ENCODE assay signal across 27 cellular contexts in the genomic region with DNA sequence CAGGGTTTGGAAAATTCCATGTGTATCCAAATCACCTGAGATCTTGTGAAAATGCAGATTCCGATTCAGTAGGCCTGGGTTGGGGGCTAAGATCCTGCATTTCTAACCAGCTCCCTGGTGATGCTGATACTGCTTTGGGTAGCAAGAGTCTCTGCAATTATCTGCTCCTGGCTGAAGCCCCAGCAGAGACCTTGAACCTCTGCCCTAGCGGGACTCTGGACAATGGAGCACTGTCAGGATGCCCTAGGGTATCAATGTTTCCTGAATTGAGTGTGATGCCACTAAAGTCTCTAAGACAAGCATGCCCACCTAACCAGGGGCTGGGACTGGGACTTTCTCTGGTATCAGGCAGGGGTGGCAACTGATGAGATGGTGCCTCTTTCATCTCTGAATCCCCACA.
"Had no signal": no experiment of that assay in that cellular context is flagged by ENCODE, and none has a peak within 500 bp of the region (broad histone marks: within the 10 kb centered on the region; RNA-seq: fewer than 3 reads in every experiment).

No MANE protein-coding gene starts in this region.

- H3K4me3 ChIP-seq: pancreas, psoas muscle, skin epidermis, smooth muscle cell, spleen, suprapubic skin, testis, tibial artery, transverse colon, vagina had no signal

- DNase-seq: naive thymus-derived CD8-positive, alpha-beta T cell; nephron progenitor cell; nucleus accumbens; pancreas; psoas muscle; right cardiac atrium; spleen; stimulated activated CD4-positive, alpha-beta T cell treated with anti-CD3 and anti-CD28 coated beads, Interleukin-12 subunit alpha, Interleukin-12 subunit beta, amount 100 ng/mL, for 4 hours; stimulated activated CD4-positive, alpha-beta T cell treated with anti-CD3 and anti-CD28 coated beads, Interleukin-1b, Interleukin-23, amount 100 ng/mL, for 48 hours; stimulated activated CD4-positive, alpha-beta T cell treated with anti-CD3 and anti-CD28 coated beads, Interleukin-4, amount 100 ng/mL, for 1 hour; stimulated activated CD4-positive, alpha-beta T cell treated with anti-CD3 and anti-CD28 coated beads, Interleukin-4, amount 100 ng/mL, for 4 hours; stimulated activated CD8-positive, alpha-beta memory T cell treated with anti-CD3 and anti-CD28 coated beads, Interleukin-4, amount 100 ng/mL, for 48 hours; stimulated activated naive CD4-positive, alpha-beta T cell; stimulated activated naive CD8-positive, alpha-beta T cell treated with anti-CD3 and anti-CD28 coated beads, Interleukin-15, amount 100 ng/mL, for 72 hours; stimulated activated naive CD8-positive, alpha-beta T cell treated with anti-CD3 and anti-CD28 coated beads, Interleukin-15, Interleukin-2, amounts not matched to agents 100 U/mL and 50 U/mL, for 24 hours; substantia nigra; testis; tibial artery; transverse colon had no signal

- H3K4me2 ChIP-seq: smooth muscle cell had no signal

- ATAC-seq: naive thymus-derived CD8-positive, alpha-beta T cell; natural killer cell treated with Interleukin-12 subunit alpha and Interleukin-12 subunit beta and Interleukin-15 and Interleukin-18, amount 100 ng/mL, for 72 hours; pancreas; psoas muscle; right cardiac atrium; sciatic nerve; stimulated activated memory B cell treated with anti-CD40 and anti-IgM and Interleukin-4, amounts not matched to agents 10 μg/mL and 1 μg/mL and 100 μg/mL, for 72 hours; stimulated activated naive CD8-positive, alpha-beta T cell treated with anti-CD3 and anti-CD28 coated beads, Interleukin-15, amount 100 ng/mL, for 72 hours; stimulated activated naive CD8-positive, alpha-beta T cell treated with anti-CD3 and anti-CD28 coated beads, Interleukin-15, Interleukin-2, amounts not matched to agents 100 U/mL and 50 U/mL, for 24 hours had no signal

- H3K27ac ChIP-seq: neutrophil, pancreas, psoas muscle, skin epidermis, spleen, suprapubic skin, testis, tibial artery, transverse colon, vagina had no signal

- H3K36me3 ChIP-seq: neutrophil, pancreas, spleen, suprapubic skin, tibial artery, transverse colon, vagina had no signal

- H3K27me3 ChIP-seq: neutrophil, pancreas, testis, transverse colon, vagina had no signal

- H3K4me1 ChIP-seq: pancreas, psoas muscle, spleen, suprapubic skin, tibial artery, vagina had no signal

- H3K9me3 ChIP-seq: neutrophil, pancreas, suprapubic skin, testis, transverse colon, vagina had no signal
